21 cellular contexts compared by ENCODE assay signal in the genomic region with DNA sequence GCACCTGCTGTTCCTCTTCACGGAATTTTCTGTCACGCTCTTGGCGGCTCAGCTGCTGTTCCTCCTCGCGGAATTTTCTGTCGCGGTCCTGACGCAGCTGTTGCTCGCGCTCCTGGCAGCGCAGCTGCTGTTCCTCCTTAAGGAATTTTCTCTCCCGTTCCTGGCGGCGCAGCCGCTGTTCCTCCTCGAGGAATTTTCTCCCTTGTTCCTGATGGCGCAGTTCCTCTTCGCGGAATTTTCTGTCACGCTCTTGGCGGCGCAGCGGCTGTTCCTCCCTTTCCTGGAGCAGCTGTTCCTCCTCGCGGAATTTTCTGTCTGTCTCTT. TPM values are rescaled to one million over a fixed set of nuclear protein-coding genes. Genes with fewer than 3 reads are reported as not detected.
DNase-seq lines count a peak whose midpoint lies in the region; ATAC-seq, FAIRE-seq and TF ChIP-seq lines count a peak whose summit lies in the region.
"Had no signal": no experiment of that assay in that cellular context is flagged by ENCODE, and none has a peak within 500 bp of the region (broad histone marks: within the 10 kb centered on the region; RNA-seq: fewer than 3 reads in every experiment).

No MANE protein-coding gene starts in this region.

- no peak overlapping the region for H3K9ac ChIP-seq in endothelial cell of umbilical vein (replicated peaks; ENCODE audit: extremely low read depth, insufficient read depth, low read length)

- dilution Hi-C loops in endothelial cell of umbilical vein (cut with MboI; ENCODE audit: extremely low pct_ligation_motif_present, low sequenced_read_pairs): no loop called here

- H3K4me1 ChIP-seq in left ventricle myocardium inferior (peaks cover 54% of the 10 kb centered on the region), endothelial cell of umbilical vein (ENCODE audit: control insufficient read depth, extremely low read depth, insufficient read depth, low read length) (peaks cover 33% of the 10 kb centered on the region)
- H3K4me1 ChIP-seq: foreskin keratinocyte had no signal

- no peaks in the 10 kb centered on the region for H3K9me1 ChIP-seq in endothelial cell of umbilical vein (replicated peaks; ENCODE audit: control insufficient read depth, extremely low read depth, insufficient read depth, low read length)

- FAIRE-seq in endothelial cell of umbilical vein (lab: Jason Lieb, UNC) (no peak), GM12892 (lab: Jason Lieb, UNC) (no peak)

- H4K20me1 ChIP-seq in endothelial cell of umbilical vein (replicated peaks; ENCODE audit: control insufficient read depth, extremely low read depth, insufficient read depth, low read length): no peaks in the 10 kb centered on the region

- POLR2A ChIA-PET in endothelial cell of umbilical vein (lab: Charles Lee): no interaction called here

- H3K9me3 ChIP-seq in left ventricle myocardium inferior (replicated peaks): peaks cover 22% of the 10 kb centered on the region
- no peaks in the 10 kb centered on the region for H3K9me3 ChIP-seq in endothelial cell of umbilical vein (replicated peaks; ENCODE audit: control insufficient read depth, insufficient read depth, low read length)

- no peaks in the 10 kb centered on the region for H3K79me2 ChIP-seq in endothelial cell of umbilical vein (ENCODE audit: control insufficient read depth, insufficient read depth, low read length)

- no peak overlapping the region for H2AFZ ChIP-seq in endothelial cell of umbilical vein (ENCODE audit: low read depth, low read length)

- no peak for TF ChIP-seq CTCF in left ventricle myocardium inferior (IDR thresholded peaks at IDR 0.05; ENCODE audit: borderline replicate concordance)
- TF ChIP-seq CTCF in endothelial cell of umbilical vein (IDR thresholded peaks at IDR 0.05; ENCODE audit: extremely low read depth in 1 of 2, insufficient read depth in 1 of 2, low read depth in 1 of 2, low read length in 2 of 2): no peak
- TF ChIP-seq CTCF in lower leg skin (IDR thresholded peaks at IDR 0.05): no peak

- TF ChIP-seq POLR2A in endothelial cell of umbilical vein (IDR thresholded peaks at IDR 0.05; ENCODE audit: low read depth, low read length) (no peak), lower leg skin (IDR thresholded peaks at IDR 0.05) (no peak), GM12892 (IDR thresholded peaks at IDR 0.05; ENCODE audit: low read depth, low read length) (no peak)

- H3K27me3 ChIP-seq in left ventricle myocardium inferior (ENCODE audit: low read depth): peaks cover 100% of the 10 kb centered on the region
- H3K27me3 ChIP-seq in endothelial cell of umbilical vein (ENCODE audit: control insufficient read depth in 2 of 2, insufficient read depth in 2 of 2, low read length in 2 of 2): peaks cover 71 to 89% of the 10 kb centered on the region in 2 experiments

- WGBS in lower leg skin, 2 donors: 12 to 21% methylated on average over 25 of the region's 25 CpGs

- H3K36me3 ChIP-seq in left ventricle myocardium inferior: no peaks in the 10 kb centered on the region
- H3K36me3 ChIP-seq in endothelial cell of umbilical vein (ENCODE audit: control insufficient read depth in 2 of 2, extremely low read depth in 1 of 2, insufficient read depth in 2 of 2, low read length in 2 of 2): no peaks in the 10 kb centered on the region
- H3K36me3 ChIP-seq: SJSA1 had no signal

- ATAC-seq in left ventricle myocardium superior: no peak
- no peak for ATAC-seq in GM18873 (IDR thresholded peaks at IDR 0.05; ENCODE audit: low FRiP score, unreplicated experiment)
- ATAC-seq: foreskin keratinocyte; naive thymus-derived CD4-positive, alpha-beta T cell had no signal

- H3K4me2 ChIP-seq in endothelial cell of umbilical vein (ENCODE audit: insufficient read depth, low read length): peak overlapping the region; percentile 6

- CTCF ChIA-PET in endothelial cell of umbilical vein (lab: Charles Lee): interaction anchor here (2.0 to 4.6 kb wide), 4 partner anchors 58 to 350 kb away, joined by 6 to 28 read pairs (median 14); no protein-coding TSS in a partner anchor

- H3K27ac ChIP-seq in left ventricle myocardium inferior (replicated peaks): no peak overlapping the region
- H3K27ac ChIP-seq in endothelial cell of umbilical vein (ENCODE audit: insufficient read depth, low read depth, low read length): no peak overlapping the region
- H3K27ac ChIP-seq: foreskin keratinocyte, SJSA1 had no signal

- intact Hi-C loops in left ventricle myocardium inferior (cut with micrococcal nuclease) (no loop called here), left ventricle myocardium superior (cut with micrococcal nuclease) (no loop called here), endothelial cell of umbilical vein (cut with micrococcal nuclease) (loop anchor here (5.0 kb wide), 1 partner anchor 57 kb away; no protein-coding TSS in a partner anchor), lower leg skin (cut with DNase I; ENCODE audit: low total_unique reads) (no loop called here)

- no TSS peak for BruUV-seq in endothelial cell of umbilical vein (replicated peaks; lab: Mats Ljungman, UMichigan)

- DNase-seq in left ventricle myocardium inferior: no peak
- no peak for DNase-seq in left ventricle myocardium superior
- DNase-seq in endothelial cell of umbilical vein (ENCODE audit: low read depth, low spot score): no peak
- no peak for DNase-seq in lower leg skin (ENCODE audit: low spot score in 2 of 2)
- DNase-seq in GM12892 (ENCODE audit: insufficient read length): no peak
- no peak for DNase-seq in stimulated activated naive CD4-positive, alpha-beta T cell treated with Interleukin-2 at 50 U/mL for 16 hours (lab: John Stamatoyannopoulos, UW)
- DNase-seq in NCI-H774 (lab: John Stamatoyannopoulos, UW): no peak
- DNase-seq: activated gamma-delta T cell treated with Interleukin-2 at 50 U/mL for 16 hours; NCI-H1092 treated with DMSO at 0.1 percent for 48 hours; NCI-H2171 treated with DMSO at 0.1 percent for 48 hours; NK-92 treated with Interleukin-12 subunit alpha and Interleukin-12 subunit beta, amount 100 ng/mL, for 24 hours; stimulated activated CD4-positive, alpha-beta T cell treated with anti-CD3 and anti-CD28 coated beads, Interleukin-1b, Interleukin-23, amount 100 ng/mL, for 48 hours had no signal

- peak overlapping the region; percentile 67 for H3K4me3 ChIP-seq in left ventricle myocardium inferior
- no peak overlapping the region for H3K4me3 ChIP-seq in endothelial cell of umbilical vein (replicated peaks in 1 of 3; ENCODE audit: insufficient read depth in 1 of 3, low read depth in 1 of 3, low read length in 3 of 3)
- peak overlapping the region; percentile 20 for H3K4me3 ChIP-seq in lower leg skin (ENCODE audit: low read depth, poor library complexity, severe bottlenecking)
- H3K4me3 ChIP-seq: SJSA1 had no signal

TF ChIP-seq in endothelial cell of umbilical vein, 7 proteins besides CTCF, POLR2A, EP300 and RAD21 (continues in another document):
- no peak for TF ChIP-seq JUN (IDR thresholded peaks at IDR 0.05; ENCODE audit: borderline replicate concordance, insufficient read depth, insufficient read length, low read depth)
- TF ChIP-seq MYC (IDR thresholded peaks at IDR 0.05; ENCODE audit: low read depth, low read length): no peak
- TF ChIP-seq FOS (IDR thresholded peaks at IDR 0.05; ENCODE audit: borderline replicate concordance, insufficient read depth, low read length): no peak
- TF ChIP-seq POLR2AphosphoS5 (IDR thresholded peaks at IDR 0.05; ENCODE audit: insufficient read depth, low read depth, low read length): no peak
- no peak for TF ChIP-seq EZH2 (IDR thresholded peaks at IDR 0.05; ENCODE audit: borderline replicate concordance, low read depth, low read length, severe bottlenecking)

RNA-seq across cellular contexts. Expression of a gene that starts 6.4 kb away (rescaled TPM):
- not detected for total RNA-seq in left ventricle myocardium inferior
- 0.02 TPM for total RNA-seq in left ventricle myocardium superior
- total RNA-seq in endothelial cell of umbilical vein: not detected in 2 replicates
- polyA plus RNA-seq in endothelial cell of umbilical vein: not detected in 2 replicates
- polyA plus RNA-seq in endothelial cell of umbilical vein (2011; cell fraction: cytosol; rRNA removed): not detected in 2 replicates
- 0.03 and 0.04 TPM in 2 replicates for polyA plus RNA-seq in endothelial cell of umbilical vein (2011; cell fraction: nucleus; rRNA removed)
- not detected in 2 replicates for polyA plus RNA-seq in endothelial cell of umbilical vein (2012)
- polyA minus RNA-seq in endothelial cell of umbilical vein: not detected in 2 replicates
- not detected for polyA minus RNA-seq in endothelial cell of umbilical vein (2011; cell fraction: cytosol; rRNA and poly(A)+ RNA removed)
- polyA minus RNA-seq in endothelial cell of umbilical vein (2011; cell fraction: nucleus; rRNA and poly(A)+ RNA removed): not detected in 2 replicates
- 10 to 100 TPM in 1 of 4 donors, 1 to 10 TPM in 1, under 1 TPM in 2; 0.39 to 29.5 (median 1.2) TPM for total RNA-seq in lower leg skin
- 0.06 TPM for polyA plus RNA-seq in GM12892 (2012; ENCODE audit: missing spikeins)
- total RNA-seq: urinary bladder had no signal
- polyA plus RNA-seq: naive thymus-derived CD4-positive, alpha-beta T cell had no signal

RNA-seq across cellular contexts. Expression of a gene that starts 20.0 kb away (rescaled TPM):
- total RNA-seq in left ventricle myocardium inferior (not detected), left ventricle myocardium superior (not detected), endothelial cell of umbilical vein (not detected in 2 replicates), lower leg skin (1 to 10 TPM in 1 of 4 donors, not detected in 3; 6.6 TPM)
- not detected in 2 replicates for polyA plus RNA-seq in endothelial cell of umbilical vein
- not detected in 2 replicates for polyA plus RNA-seq in endothelial cell of umbilical vein (2011; cell fraction: cytosol; rRNA removed)
- polyA plus RNA-seq in endothelial cell of umbilical vein (2011; cell fraction: nucleus; rRNA removed): not detected in 2 replicates
- polyA plus RNA-seq in endothelial cell of umbilical vein (2012): not detected in 2 replicates
- not detected in 2 replicates for polyA minus RNA-seq in endothelial cell of umbilical vein
- polyA minus RNA-seq in endothelial cell of umbilical vein (2011; cell fraction: cytosol; rRNA and poly(A)+ RNA removed): not detected
- polyA minus RNA-seq in endothelial cell of umbilical vein (2011; cell fraction: nucleus; rRNA and poly(A)+ RNA removed): not detected in 2 replicates
- not detected for polyA plus RNA-seq in GM12892 (2012; ENCODE audit: missing spikeins)
- total RNA-seq: activated CD8-positive, alpha-beta memory T cell treated with anti-CD3 and anti-CD28 coated beads for 36 hours; dermis microvascular lymphatic vessel endothelial cell; foreskin keratinocyte; kidney epithelial cell; naive thymus-derived CD4-positive, alpha-beta T cell; pulmonary artery endothelial cell; SJSA1; urinary bladder had no signal
- polyA plus RNA-seq: foreskin keratinocyte; naive thymus-derived CD4-positive, alpha-beta T cell; urinary bladder had no signal

RNA-seq across cellular contexts. Expression of a gene that starts 50.2 kb away (rescaled TPM):
- total RNA-seq in left ventricle myocardium inferior (not detected), left ventricle myocardium superior (not detected), endothelial cell of umbilical vein (not detected in 2 replicates), lower leg skin (10 to 100 TPM; 17.3 to 30.4 (median 22.1) TPM)
- polyA plus RNA-seq in endothelial cell of umbilical vein: not detected in 2 replicates
- polyA plus RNA-seq in endothelial cell of umbilical vein (2011; cell fraction: cytosol; rRNA removed): not detected in 2 replicates
- polyA plus RNA-seq in endothelial cell of umbilical vein (2011; cell fraction: nucleus; rRNA removed): not detected in 2 replicates
- not detected in 2 replicates for polyA plus RNA-seq in endothelial cell of umbilical vein (2012)
- polyA minus RNA-seq in endothelial cell of umbilical vein: not detected in 2 replicates
- not detected for polyA minus RNA-seq in endothelial cell of umbilical vein (2011; cell fraction: cytosol; rRNA and poly(A)+ RNA removed)
- polyA minus RNA-seq in endothelial cell of umbilical vein (2011; cell fraction: nucleus; rRNA and poly(A)+ RNA removed): not detected in 2 replicates
- polyA plus RNA-seq in GM12892 (2012; ENCODE audit: missing spikeins): not detected
- total RNA-seq: activated CD8-positive, alpha-beta memory T cell treated with anti-CD3 and anti-CD28 coated beads for 36 hours; dermis microvascular lymphatic vessel endothelial cell; kidney epithelial cell; naive thymus-derived CD4-positive, alpha-beta T cell; pulmonary artery endothelial cell; SJSA1; urinary bladder had no signal
- polyA plus RNA-seq: foreskin keratinocyte; naive thymus-derived CD4-positive, alpha-beta T cell; urinary bladder had no signal

Comparison
In these comparisons a context has a peak if more than half of its experiments do, and no peak if none do; other contexts are left out.
1. H3K4me3 ChIP-seq: peak in left ventricle myocardium inferior (single experiment) and lower leg skin (single experiment); none in endothelial cell of umbilical vein (0 of 3).
2. RNA of a gene that starts 50.2 kb away (total RNA-seq): 17.3 to 30.4 TPM in lower leg skin; not detected in left ventricle myocardium inferior (single experiment), not detected in left ventricle myocardium superior (single experiment) and not detected in endothelial cell of umbilical vein; every median in the first group is over 10 times any median in the second.